8 cellular contexts compared by ENCODE assay signal in genomic region chr2:241316825-241317224, GRCh38. TPM values are rescaled to one million over a fixed set of nuclear protein-coding genes. Genes with fewer than 3 reads are reported as not detected.
A peak's percentile ranks its signal among the peaks of the same experiment; 100 is the strongest.
DNase-seq lines count a peak whose midpoint lies in the region; ATAC-seq and TF ChIP-seq lines count a peak whose summit lies in the region.

No MANE protein-coding gene starts in this region.

- H3K36me3 Mint-ChIP-seq in HFFc6 (ENCODE audit: low read depth): peaks cover 51% of the 10 kb centered on the region
- H3K36me3 Mint-ChIP-seq in activated CD8-positive, alpha-beta T cell treated with anti-CD3 and anti-CD28 coated beads for 36 hours (ENCODE audit: low read depth): peaks cover 44% of the 10 kb centered on the region
- peaks cover 70% of the 10 kb centered on the region for H3K36me3 Mint-ChIP-seq in stimulated activated effector memory CD8-positive, alpha-beta T cell treated with anti-CD3 and anti-CD28 coated beads, Interleukin-12 subunit alpha, Interleukin-12 subunit beta, amount 100 ng/mL, for 72 hours

- no peaks in the 10 kb centered on the region for H3K9me3 ChIP-seq in iPS DF 6.9 (ENCODE audit: control insufficient read depth, insufficient read depth, low read length)

- no CpG with 5 or more reads among the region's 4 CpGs for WGBS in iPS DF 6.9 (ENCODE audit: insufficient coverage, insufficient read length)

- H3K4me1 Mint-ChIP-seq in HFFc6 (ENCODE audit: low read depth): peaks cover 72% of the 10 kb centered on the region
- H3K4me1 Mint-ChIP-seq in activated CD8-positive, alpha-beta T cell treated with anti-CD3 and anti-CD28 coated beads for 36 hours (ENCODE audit: low read depth): peaks cover 65% of the 10 kb centered on the region
- H3K4me1 Mint-ChIP-seq in stimulated activated effector memory CD8-positive, alpha-beta T cell treated with anti-CD3 and anti-CD28 coated beads, Interleukin-12 subunit alpha, Interleukin-12 subunit beta, amount 100 ng/mL, for 72 hours: peaks cover 64% of the 10 kb centered on the region

- H3K9me3 Mint-ChIP-seq in HFFc6: no peaks in the 10 kb centered on the region
- no peaks in the 10 kb centered on the region for H3K9me3 Mint-ChIP-seq in activated CD8-positive, alpha-beta T cell treated with anti-CD3 and anti-CD28 coated beads for 36 hours
- H3K9me3 Mint-ChIP-seq in stimulated activated effector memory CD8-positive, alpha-beta T cell treated with anti-CD3 and anti-CD28 coated beads, Interleukin-12 subunit alpha, Interleukin-12 subunit beta, amount 100 ng/mL, for 72 hours: no peaks in the 10 kb centered on the region

- no peaks in the 10 kb centered on the region for H3K27me3 ChIP-seq in iPS DF 6.9 (ENCODE audit: control insufficient read depth, insufficient read depth, low read length)

- TF ChIP-seq CTCF in HFFc6 (IDR thresholded peaks at IDR 0.05): no peak
- TF ChIP-seq CTCF in activated CD8-positive, alpha-beta T cell treated with anti-CD3 and anti-CD28 coated beads for 36 hours (IDR thresholded peaks at IDR 0.05): no peak

- POLR2A ChIA-PET in activated CD8-positive, alpha-beta T cell treated with anti-CD3 and anti-CD28 coated beads for 36 hours (lab: Charles Lee): interaction anchor here (0.6 to 2.4 kb wide), 8 partner anchors 14 to 384 kb away, joined by 3 to 8 read pairs (median 4); no protein-coding TSS in a partner anchor

- H3K27me3 Mint-ChIP-seq in HFFc6 (ENCODE audit: insufficient read depth): peaks cover 4% of the 10 kb centered on the region
- no peaks in the 10 kb centered on the region for H3K27me3 Mint-ChIP-seq in activated CD8-positive, alpha-beta T cell treated with anti-CD3 and anti-CD28 coated beads for 36 hours

- H3K4me3 Mint-ChIP-seq in HFFc6: peak overlapping the region; percentile 100
- H3K4me3 Mint-ChIP-seq in activated CD8-positive, alpha-beta T cell treated with anti-CD3 and anti-CD28 coated beads for 36 hours: peak overlapping the region; percentile 99
- peak overlapping the region; percentile 95 for H3K4me3 Mint-ChIP-seq in stimulated activated effector memory CD8-positive, alpha-beta T cell treated with anti-CD3 and anti-CD28 coated beads, Interleukin-12 subunit alpha, Interleukin-12 subunit beta, amount 100 ng/mL, for 72 hours

- no peaks in the 10 kb centered on the region; the same call in 1 of the 2 replicates for H3K4me1 ChIP-seq in iPS DF 6.9 (ENCODE audit: control insufficient read depth, insufficient read depth, low read length)

- H3K4me3 ChIP-seq in iPS DF 6.9 (ENCODE audit: low read length): peak overlapping the region; percentile 64; the same call in 1 of the 2 replicates

- H3K27ac ChIP-seq in iPS DF 6.9 (ENCODE audit: low read length): no peak overlapping the region

- peak overlapping the region; percentile 100 for H3K27ac Mint-ChIP-seq in HFFc6
- peak overlapping the region; percentile 100 for H3K27ac Mint-ChIP-seq in activated CD8-positive, alpha-beta T cell treated with anti-CD3 and anti-CD28 coated beads for 36 hours
- peak overlapping the region; percentile 100 for H3K27ac Mint-ChIP-seq in stimulated activated effector memory CD8-positive, alpha-beta T cell treated with anti-CD3 and anti-CD28 coated beads, Interleukin-12 subunit alpha, Interleukin-12 subunit beta, amount 100 ng/mL, for 72 hours

- intact Hi-C loops in activated CD8-positive, alpha-beta T cell treated with anti-CD3 and anti-CD28 coated beads for 36 hours (cut with micrococcal nuclease): no loop called here

- DNase-seq in HFFc6: no peak
- no peak for DNase-seq in activated CD8-positive, alpha-beta T cell treated with anti-CD3 and anti-CD28 coated beads for 36 hours
- no peak for DNase-seq in iPS DF 6.9 (ENCODE audit: low read depth, low spot score)
- no peak for DNase-seq in stimulated activated effector memory CD8-positive, alpha-beta T cell treated with anti-CD3 and anti-CD28 coated beads, Interleukin-12 subunit alpha, Interleukin-12 subunit beta, amount 100 ng/mL, for 72 hours (ENCODE audit: low spot score in 2 of 2)
- no peak for DNase-seq in stimulated activated naive CD4-positive, alpha-beta T cell treated with Interleukin-2 at 50 U/mL for 16 hours (lab: John Stamatoyannopoulos, UW)
- DNase-seq in NCI-H1105 treated with DMSO at 0.1 percent for 48 hours (lab: John Stamatoyannopoulos, UW): no peak
- DNase-seq in NCI-H2171 (lab: John Stamatoyannopoulos, UW): no peak
- no peak for DNase-seq in stimulated activated CD4-positive, alpha-beta T cell treated with anti-CD3 and anti-CD28 coated beads, Interleukin-4, amount 100 ng/mL, for 24 hours

- no peak for ATAC-seq in activated CD8-positive, alpha-beta T cell treated with anti-CD3 and anti-CD28 coated beads for 36 hours
- no peak for ATAC-seq in stimulated activated effector memory CD8-positive, alpha-beta T cell treated with anti-CD3 and anti-CD28 coated beads, Interleukin-12 subunit alpha, Interleukin-12 subunit beta, amount 100 ng/mL, for 72 hours

- H3K36me3 ChIP-seq in iPS DF 6.9 (ENCODE audit: control insufficient read depth, insufficient read depth, low read length): no peaks in the 10 kb centered on the region

- CTCF ChIA-PET in activated CD8-positive, alpha-beta T cell treated with anti-CD3 and anti-CD28 coated beads for 36 hours (lab: Charles Lee): no interaction called here

RNA-seq across cellular contexts. Expression of gene SEPTIN2, which starts 1.1 kb away (rescaled TPM):
- 100 to 1,000 TPM; 399 to 468 (median 441) TPM for total RNA-seq in HFFc6 (2021; fragmentation: NEBNext Ultra II Directional; extraction: Animal tissue kit (Norgen Biotek cat#: 25700))
- 100 to 1,000 TPM; 210 to 211 TPM for total RNA-seq in activated CD8-positive, alpha-beta T cell treated with anti-CD3 and anti-CD28 coated beads for 36 hours

RNA-seq across cellular contexts. Expression of gene HDLBP, which starts 1.4 kb away (rescaled TPM):
- total RNA-seq in HFFc6 (2021; fragmentation: NEBNext Ultra II Directional; extraction: Animal tissue kit (Norgen Biotek cat#: 25700)): 1,000 to 10,000 TPM in 5 of 6 experiments, 100 to 1,000 TPM in 1; 991 to 1,153 (median 1,104) TPM
- 100 to 1,000 TPM; 259 to 266 TPM for total RNA-seq in activated CD8-positive, alpha-beta T cell treated with anti-CD3 and anti-CD28 coated beads for 36 hours

RNA-seq across cellular contexts. Expression of gene FARP2, which starts 39.3 kb away (rescaled TPM):
- total RNA-seq in HFFc6 (2021; fragmentation: NEBNext Ultra II Directional; extraction: Animal tissue kit (Norgen Biotek cat#: 25700)): 10 to 100 TPM; 38.3 to 46.4 (median 41.9) TPM
- total RNA-seq in activated CD8-positive, alpha-beta T cell treated with anti-CD3 and anti-CD28 coated beads for 36 hours: 10 to 100 TPM; 31.9 to 32.8 TPM
